In genomic region chr3:14274999-14275961, GRCh38 we compare ENCODE assay signal across 11 cellular contexts.
DNase-seq lines count a peak whose midpoint lies in the region; ATAC-seq, FAIRE-seq and TF ChIP-seq lines count a peak whose summit lies in the region.
"Had no signal": no experiment of that assay in that cellular context is flagged by ENCODE, and none has a peak within 500 bp of the region (broad histone marks: within the 10 kb centered on the region; RNA-seq: fewer than 3 reads in every experiment).

No MANE protein-coding gene starts in this region.

- POLR2A ChIA-PET in AG04450 (lab: Yijun Ruan, JAX) = no interaction called here
- POLR2A ChIA-PET in Panc1 (lab: Charles Lee) = no interaction called here

- DNase-seq in AG04450 (ENCODE audit: low read depth, low spot score) = no peak
- DNase-seq in Panc1 (ENCODE audit: low read depth, low spot score) = no peak
- no peak for DNase-seq in fibroblast of villous mesenchyme (ENCODE audit: low read depth)
- no peak for DNase-seq in NCI-H2029 (lab: John Stamatoyannopoulos, UW)
- DNase-seq in RCC 7860 (ENCODE audit: low spot score) = no peak
- no peak for DNase-seq in GM19240 (ENCODE audit: insufficient read length, low spot score)
- DNase-seq in activated T-cell treated with anti-CD3 and anti-CD28 coated beads for 4 hours = no peak
- DNase-seq: activated CD4-positive, CD25-positive, alpha-beta regulatory T cell; NCI-H2081 had no signal

- H3K27me3 ChIP-seq in AG04450 (ENCODE audit: control insufficient read depth, insufficient read depth, low read length) (peaks cover 13% of the 10 kb centered on the region), Panc1 (ENCODE audit: control insufficient read depth, insufficient read depth, low read length) (no peaks in the 10 kb centered on the region)

- FAIRE-seq in RCC 7860 (lab: Jason Lieb, UNC) = no peak
- FAIRE-seq: islet of Langerhans had no signal

- BruUV-seq in Panc1 (replicated peaks; lab: Mats Ljungman, UMichigan) = no TSS peak

- H3K36me3 ChIP-seq in Panc1 (ENCODE audit: control insufficient read depth, insufficient read depth, low read length) = no peaks in the 10 kb centered on the region

- ATAC-seq in Panc1 = no peak

- in situ Hi-C loops in Panc1 (cut with HindIII; ENCODE audit: low pct_unique_long_range_greater_than_20kb, low sequenced_read_pairs) = no loop called here

- no peak overlapping the region for H3K27ac ChIP-seq in AG04450 (ENCODE audit: low read depth, low read length)
- peak overlapping the region; percentile 57 for H3K27ac ChIP-seq in Panc1 (ENCODE audit: low read length)

- H3K4me3 ChIP-seq in AG04450 (ENCODE audit: low read depth, low read length) (no peak overlapping the region), Panc1 (ENCODE audit: low read depth in 2 of 2, low read length in 2 of 2) (no peak overlapping the region), fibroblast of villous mesenchyme (ENCODE audit: low read depth, low read length) (no peak overlapping the region)

- CTCF ChIA-PET in AG04450 (lab: Charles Lee) (interaction anchor here (1.2 to 1.7 kb wide), 3 partner anchors 13 to 186 kb away, joined by 3 to 6 read pairs (median 5); no protein-coding TSS in a partner anchor), Panc1 (lab: Charles Lee) (no interaction called here)

- TF ChIP-seq CTCF in AG04450 (IDR thresholded peaks at IDR 0.05; ENCODE audit: low read depth, low read length) (peak; percentile 42), GM12873 (IDR thresholded peaks at IDR 0.05; ENCODE audit: insufficient read depth, low read depth, low read length, missing control alignments) (peak; percentile 55), Panc1 (IDR thresholded peaks at IDR 0.05) (no peak; the same call in 1 of the 2 replicates), fibroblast of villous mesenchyme (IDR thresholded peaks at IDR 0.05; ENCODE audit: insufficient read depth, low read depth, low read length) (peak; percentile 35)

- H3K9me3 ChIP-seq in AG04450 (ENCODE audit: control insufficient read depth, insufficient read depth, low read length) (no peaks in the 10 kb centered on the region), Panc1 (ENCODE audit: control insufficient read depth, insufficient read depth, low read depth, low read length) (no peaks in the 10 kb centered on the region)

- H3K4me1 ChIP-seq in Panc1 (ENCODE audit: control insufficient read depth, insufficient read depth, low read length) = peaks cover 16% of the 10 kb centered on the region

- intact Hi-C loops in Panc1 (cut with micrococcal nuclease; ENCODE audit: unreplicated experiment) = no loop called here
